In the genomic region with DNA sequence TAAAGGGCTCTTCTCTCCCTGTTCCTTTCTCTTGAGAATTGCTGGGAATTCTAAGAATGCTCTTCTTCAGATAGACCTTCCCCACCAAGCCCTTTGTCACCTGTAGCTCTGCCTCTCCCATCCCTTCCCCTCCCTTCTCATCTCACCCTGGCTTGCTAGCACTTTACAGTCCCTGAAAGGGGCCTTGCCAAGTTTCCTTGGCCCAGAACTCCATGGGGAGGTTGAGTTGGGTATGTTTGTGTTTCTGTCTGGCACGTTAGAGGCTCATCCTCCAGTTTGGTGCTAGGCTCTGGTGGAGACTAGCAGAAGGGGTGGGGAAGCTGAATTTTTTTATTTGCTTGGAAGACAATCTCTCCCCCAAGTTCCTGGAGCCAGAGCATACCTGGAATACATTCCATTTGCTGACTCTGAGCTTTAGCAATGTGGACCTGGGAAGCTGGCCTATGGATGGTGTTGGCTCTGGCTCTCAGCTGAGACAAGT, we compare ENCODE assay signal across 17 cellular contexts. TPM values are rescaled to one million over a fixed set of nuclear protein-coding genes. Genes with fewer than 3 reads are reported as not detected.
A peak's percentile ranks its signal among the peaks of the same experiment; 100 is the strongest.
DNase-seq lines count a peak whose midpoint lies in the region; ATAC-seq, FAIRE-seq and TF ChIP-seq lines count a peak whose summit lies in the region.
"Had no signal": no experiment of that assay in that cellular context is flagged by ENCODE, and none has a peak within 500 bp of the region (broad histone marks: within the 10 kb centered on the region; RNA-seq: fewer than 3 reads in every experiment).

No MANE protein-coding gene starts in this region.

- TF ChIP-seq CTCF in WTC11 (IDR thresholded peaks at IDR 0.05) (no peak), kidney (IDR thresholded peaks at IDR 0.05; ENCODE audit: borderline replicate concordance, extremely low read depth, insufficient read depth) (no peak), smooth muscle cell (IDR thresholded peaks at IDR 0.05; ENCODE audit: borderline replicate concordance, insufficient read depth, poor library complexity, severe bottlenecking) (no peak)

- H3K27me3 ChIP-seq in smooth muscle cell (ENCODE audit: low read depth): no peaks in the 10 kb centered on the region

- no peaks in the 10 kb centered on the region for H3K27me3 Mint-ChIP-seq in WTC11 (ENCODE audit: low read depth)
- peaks cover 2% of the 10 kb centered on the region for H3K27me3 Mint-ChIP-seq in activated CD4-positive, alpha-beta memory T cell treated with anti-CD3 and anti-CD28 coated beads, Interleukin-2, amount 10 ng/mL, durations not matched to agents 7 days and 5 days
- H3K27me3 Mint-ChIP-seq: stimulated activated naive CD8-positive, alpha-beta T cell treated with anti-CD3 and anti-CD28 coated beads, Interleukin-15, amount 100 ng/mL, for 72 hours had no signal

- H3K4me1 Mint-ChIP-seq in WTC11: peaks cover 45% of the 10 kb centered on the region
- peaks cover 20% of the 10 kb centered on the region for H3K4me1 Mint-ChIP-seq in activated CD4-positive, alpha-beta memory T cell treated with anti-CD3 and anti-CD28 coated beads, Interleukin-2, amount 10 ng/mL, durations not matched to agents 7 days and 5 days

- H3K27ac Mint-ChIP-seq in WTC11: peak overlapping the region; percentile 89
- no peak overlapping the region for H3K27ac Mint-ChIP-seq in activated CD4-positive, alpha-beta memory T cell treated with anti-CD3 and anti-CD28 coated beads, Interleukin-2, amount 10 ng/mL, durations not matched to agents 7 days and 5 days
- H3K27ac Mint-ChIP-seq: naive thymus-derived CD4-positive, alpha-beta T cell; stimulated activated naive CD8-positive, alpha-beta T cell treated with anti-CD3 and anti-CD28 coated beads, Interleukin-15, amount 100 ng/mL, for 72 hours had no signal

- H3K36me3 ChIP-seq in kidney (ENCODE audit: control insufficient read depth in 1 of 2, insufficient read depth in 2 of 2, low read length in 2 of 2) (peaks cover 0 to 4% of the 10 kb centered on the region in 2 donors), smooth muscle cell (ENCODE audit: low read depth) (no peaks in the 10 kb centered on the region)
- H3K36me3 ChIP-seq: heart left ventricle had no signal

- H3K27ac ChIP-seq in kidney (ENCODE audit: low read depth in 2 of 2, low read length in 2 of 2) (peak overlapping the region; percentile 43 to 58), smooth muscle cell (ENCODE audit: low read depth) (peak overlapping the region; percentile 19)
- H3K27ac ChIP-seq: heart left ventricle had no signal

- POLR2A ChIA-PET in WTC11 (lab: Charles Lee): interaction anchor here (0.7 to 0.8 kb wide), 2 partner anchors 23 to 25 kb away, joined by 3 to 5 read pairs; a partner anchor contains a TSS
- POLR2A ChIA-PET in activated CD4-positive, alpha-beta memory T cell treated with anti-CD3 and anti-CD28 coated beads, Interleukin-2, amount 10 ng/mL, durations not matched to agents 7 days and 5 days (lab: Charles Lee): no interaction called here

- H3K4me1 ChIP-seq in kidney (ENCODE audit: control insufficient read depth in 1 of 2, insufficient read depth in 1 of 2, low read depth in 1 of 2, low read length in 2 of 2): peaks cover 24 to 45% of the 10 kb centered on the region in 2 donors
- peaks cover 23% of the 10 kb centered on the region for H3K4me1 ChIP-seq in smooth muscle cell (ENCODE audit: low read depth)

- no peak overlapping the region for H3K4me2 ChIP-seq in smooth muscle cell

- DNase-seq in HT-29 (ENCODE audit: low spot score) (peak; percentile 11), WTC11 (ENCODE audit: low spot score) (no peak), kidney (no peak), smooth muscle cell (lab: John Stamatoyannopoulos, UW; ENCODE audit: unreplicated experiment) (no peak), posterior cingulate gyrus (no peak), NCI-H146 (lab: John Stamatoyannopoulos, UW) (no peak)
- DNase-seq in activated CD4-positive, alpha-beta memory T cell treated with anti-CD3 and anti-CD28 coated beads, Interleukin-2, amount 10 ng/mL, durations not matched to agents 7 days and 5 days: no peak
- DNase-seq: activated effector memory CD4-positive, alpha-beta T cell treated with Interleukin-2 at 50 U/mL for 16 hours; AML-193; anterior cingulate cortex; DMS 273 treated with DMSO at 0.1 percent for 48 hours; heart left ventricle; KG1; naive thymus-derived CD4-positive, alpha-beta T cell; stimulated activated naive CD8-positive, alpha-beta T cell treated with anti-CD3 and anti-CD28 coated beads, Interleukin-15, amount 100 ng/mL, for 72 hours had no signal

- no peak overlapping the region for H2AFZ ChIP-seq in smooth muscle cell (ENCODE audit: low read depth)

- FAIRE-seq in kidney (lab: Jason Lieb, UNC): no peak

- WGBS in smooth muscle cell (ENCODE audit: low lambda C conversion rate): 54% methylated on average over 1 of the region's 1 CpG

- H3K36me3 Mint-ChIP-seq in WTC11: peaks cover 27% of the 10 kb centered on the region
- H3K36me3 Mint-ChIP-seq in activated CD4-positive, alpha-beta memory T cell treated with anti-CD3 and anti-CD28 coated beads, Interleukin-2, amount 10 ng/mL, durations not matched to agents 7 days and 5 days (ENCODE audit: low read depth): no peaks in the 10 kb centered on the region
- H3K36me3 Mint-ChIP-seq: naive thymus-derived CD4-positive, alpha-beta T cell had no signal

- no peak overlapping the region for H3K4me3 ChIP-seq in kidney (ENCODE audit: low read length in 2 of 2)
- H3K4me3 ChIP-seq in smooth muscle cell: no peak overlapping the region
- H3K4me3 ChIP-seq: heart left ventricle had no signal

- CTCF ChIA-PET in WTC11 (lab: Charles Lee): interaction anchor here (1.1 to 1.2 kb wide), 2 partner anchors 19 to 72 kb away, joined by 5 to 6 read pairs; no protein-coding TSS in a partner anchor
- CTCF ChIA-PET in activated CD4-positive, alpha-beta memory T cell treated with anti-CD3 and anti-CD28 coated beads, Interleukin-2, amount 10 ng/mL, durations not matched to agents 7 days and 5 days (lab: Charles Lee): interaction anchor here (1.1 kb wide), 1 partner anchor 72 kb away, joined by 4 read pairs; no protein-coding TSS in a partner anchor

- no peaks in the 10 kb centered on the region for H3F3A ChIP-seq in smooth muscle cell (ENCODE audit: low read depth)

- H3K9me3 Mint-ChIP-seq in WTC11: no peaks in the 10 kb centered on the region
- no peaks in the 10 kb centered on the region for H3K9me3 Mint-ChIP-seq in activated CD4-positive, alpha-beta memory T cell treated with anti-CD3 and anti-CD28 coated beads, Interleukin-2, amount 10 ng/mL, durations not matched to agents 7 days and 5 days
- H3K9me3 Mint-ChIP-seq: naive thymus-derived CD4-positive, alpha-beta T cell; stimulated activated naive CD8-positive, alpha-beta T cell treated with anti-CD3 and anti-CD28 coated beads, Interleukin-15, amount 100 ng/mL, for 72 hours had no signal

- ATAC-seq in WTC11 (0 out of 2 replicates have a peak, but pooled peaks have one; percentile 3), GM19463 (IDR thresholded peaks at IDR 0.05; ENCODE audit: unreplicated experiment) (no peak)
- ATAC-seq: esophagus mucosa; heart left ventricle; naive thymus-derived CD4-positive, alpha-beta T cell; stimulated activated naive CD8-positive, alpha-beta T cell treated with anti-CD3 and anti-CD28 coated beads, Interleukin-15, amount 100 ng/mL, for 72 hours had no signal

- H3K9ac ChIP-seq in kidney (ENCODE audit: low read length in 2 of 2) (peak overlapping the region in 1 of 2 donors; percentile 9), smooth muscle cell (ENCODE audit: low read depth) (no peak overlapping the region)

- no peaks in the 10 kb centered on the region for H3K79me2 ChIP-seq in smooth muscle cell (ENCODE audit: low read depth)

- H3K9me3 ChIP-seq in kidney (ENCODE audit: control insufficient read depth in 1 of 2, low read length in 2 of 2) (no peaks in the 10 kb centered on the region), smooth muscle cell (replicated peaks; ENCODE audit: low read depth) (no peaks in the 10 kb centered on the region)
- H3K9me3 ChIP-seq: heart left ventricle had no signal

- H4K20me1 ChIP-seq in smooth muscle cell (ENCODE audit: low read depth): no peaks in the 10 kb centered on the region

- intact Hi-C loops in kidney (cut with DNase I) (no loop called here), posterior cingulate gyrus (cut with DNase I) (no loop called here)

- H3K4me3 Mint-ChIP-seq in WTC11: no peak overlapping the region
- no peak overlapping the region for H3K4me3 Mint-ChIP-seq in activated CD4-positive, alpha-beta memory T cell treated with anti-CD3 and anti-CD28 coated beads, Interleukin-2, amount 10 ng/mL, durations not matched to agents 7 days and 5 days
- H3K4me3 Mint-ChIP-seq: naive thymus-derived CD4-positive, alpha-beta T cell; stimulated activated naive CD8-positive, alpha-beta T cell treated with anti-CD3 and anti-CD28 coated beads, Interleukin-15, amount 100 ng/mL, for 72 hours had no signal

RNA-seq across cellular contexts. Expression of a gene that starts 4.9 kb away (rescaled TPM):
- 23.5 and 30.7 TPM in 2 replicates for total RNA-seq in HT-29 (2014; rRNA removed; shearing (Covaris generic))
- total RNA-seq in WTC11 (2021) (52.4 to 68.7 TPM (median 55.6 TPM) in 3 replicates), kidney (41.6 TPM), smooth muscle cell (0.76 and 17.0 TPM in 2 replicates)
- polyA plus RNA-seq in kidney (ENCODE audit: insufficient read depth, low read depth, low replicate concordance) (24.0 TPM), smooth muscle cell (0.70 and 2.5 TPM in 2 replicates)
- total RNA-seq in activated CD4-positive, alpha-beta memory T cell treated with anti-CD3 and anti-CD28 coated beads, Interleukin-2, amount 10 ng/mL, durations not matched to agents 7 days and 5 days: under 1 TPM; 0.43 to 0.96 TPM

RNA-seq across cellular contexts. Expression of a gene that starts 24.0 kb away (rescaled TPM):
- total RNA-seq in HT-29 (2014; rRNA removed; shearing (Covaris generic)): 30.5 and 36.9 TPM in 2 replicates
- total RNA-seq in WTC11 (2021) (7.7 to 8.6 TPM (median 7.9 TPM) in 3 replicates), kidney (12.9 TPM), smooth muscle cell (19.6 and 20.0 TPM in 2 replicates)
- polyA plus RNA-seq in kidney (ENCODE audit: insufficient read depth, low read depth, low replicate concordance) (8.9 TPM), smooth muscle cell (15.1 and 30.7 TPM in 2 replicates)
- 1 to 10 TPM; 4.5 to 4.9 TPM for total RNA-seq in activated CD4-positive, alpha-beta memory T cell treated with anti-CD3 and anti-CD28 coated beads, Interleukin-2, amount 10 ng/mL, durations not matched to agents 7 days and 5 days

RNA-seq across cellular contexts. Expression of a gene that starts 56.8 kb away (rescaled TPM):
- total RNA-seq in HT-29 (2014; rRNA removed; shearing (Covaris generic)): 19.1 and 22.0 TPM in 2 replicates
- total RNA-seq in WTC11 (2021) (88.1 to 107 TPM (median 105 TPM) in 3 replicates), kidney (96.6 TPM), smooth muscle cell (40.9 and 47.0 TPM in 2 replicates)
- polyA plus RNA-seq in kidney (ENCODE audit: insufficient read depth, low read depth, low replicate concordance) (16.4 TPM), smooth muscle cell (20.5 and 24.8 TPM in 2 replicates)
- total RNA-seq in activated CD4-positive, alpha-beta memory T cell treated with anti-CD3 and anti-CD28 coated beads, Interleukin-2, amount 10 ng/mL, durations not matched to agents 7 days and 5 days: 10 to 100 TPM; 67.2 to 73.2 TPM
